ENCODE assay signal across 1 cellular context in genomic region chr14:77965919-77966435, GRCh38.
TF ChIP-seq lines count a peak whose summit lies in the region.

No MANE protein-coding gene starts in this region.

TF ChIP-seq in H1, 55 proteins besides CTCF, POLR2A, EP300 and RAD21:
- TF ChIP-seq E2F6 (IDR thresholded peaks at IDR 0.05) (0 out of 2 replicates have a peak, but pooled peaks have one; percentile 13), MAX (IDR thresholded peaks at IDR 0.05) (peak; percentile 37; the same call in 1 of the 2 replicates), TAF7 (optimal IDR thresholded peaks at IDR 0.05; ENCODE audit: borderline replicate concordance, low read depth, low read length) (no peak), ASH2L (IDR thresholded peaks at IDR 0.05; ENCODE audit: low read length) (peak; percentile 69), TAF1 (IDR thresholded peaks at IDR 0.05; ENCODE audit: low read depth, low read length) (0 out of 2 replicates have a peak, but pooled peaks have one; percentile 29), SUZ12 (IDR thresholded peaks at IDR 0.05; ENCODE audit: low read length) (peak; percentile 31; the same call in 1 of the 2 replicates), EZH2 (IDR thresholded peaks at IDR 0.05; ENCODE audit: low read depth, low read length, severe bottlenecking) (no peak), RNF2 (IDR thresholded peaks at IDR 0.05; ENCODE audit: borderline replicate concordance, low read depth, low read length, missing control alignments, poor library complexity, severe bottlenecking) (no peak), TBP (IDR thresholded peaks at IDR 0.05; ENCODE audit: low read depth, low read length) (peak; percentile 71; the same call in 1 of the 2 replicates)
